29 cellular contexts compared by ENCODE assay signal in genomic region chr7:6188395-6188794, GRCh38.
"Had no signal": no experiment of that assay in that cellular context is flagged by ENCODE, and none has a peak within 500 bp of the region (broad histone marks: within the 10 kb centered on the region; RNA-seq: fewer than 3 reads in every experiment).

No MANE protein-coding gene starts in this region.

- H3K27me3 Mint-ChIP-seq: activated CD4-positive, alpha-beta memory T cell treated with anti-CD3 and anti-CD28 coated beads, Interleukin-2, amount 10 ng/mL, durations not matched to agents 7 days and 5 days; activated CD4-positive, alpha-beta T cell treated with anti-CD3 and anti-CD28 coated beads, Interleukin-2, amount 10 ng/mL, durations not matched to agents 7 days and 5 days; activated naive CD4-positive, alpha-beta T cell treated with anti-CD3 and anti-CD28 coated beads, Interleukin-2, amount 50 U/mL, for 24 hours; activated naive CD8-positive, alpha-beta T cell treated with anti-CD3 and anti-CD28 coated beads for 36 hours; activated naive CD8-positive, alpha-beta T cell treated with anti-CD3 and anti-CD28 coated beads, Interleukin-2, amount 50 U/mL, for 24 hours; activated T-cell treated with anti-CD3 and anti-CD28 coated beads, Interleukin-2, amount 50 U/mL, for 24 hours had no signal

- FAIRE-seq: colon, endometrium had no signal

- DNase-seq: activated CD4-positive, alpha-beta memory T cell treated with anti-CD3 and anti-CD28 coated beads, Interleukin-2, amount 10 ng/mL, durations not matched to agents 7 days and 5 days; activated CD4-positive, alpha-beta T cell treated with anti-CD3 and anti-CD28 coated beads for 1 hour; activated CD4-positive, alpha-beta T cell treated with anti-CD3 and anti-CD28 coated beads for 4 hours; activated CD4-positive, alpha-beta T cell treated with anti-CD3 and anti-CD28 coated beads, Interleukin-2, amount 10 ng/mL, durations not matched to agents 7 days and 5 days; activated CD4-positive, alpha-beta T cell treated with anti-CD3 and anti-CD28 coated beads, Interleukin-2, amount 50 U/mL, for 4 hours; activated CD4-positive, CD25-positive, alpha-beta regulatory T cell; activated CD8-positive, alpha-beta memory T cell treated with anti-CD3 and anti-CD28 coated beads, Interleukin-2, amount 50 U/mL, for 48 hours; activated effector memory CD4-positive, alpha-beta T cell treated with Interleukin-2 at 50 U/mL for 16 hours; activated gamma-delta T cell treated with Interleukin-2 at 50 U/mL for 16 hours; activated naive CD4-positive, alpha-beta T cell treated with Interleukin-2 at 50 U/mL for 16 hours; activated naive CD8-positive, alpha-beta T cell treated with anti-CD3 and anti-CD28 coated beads for 36 hours; activated naive CD8-positive, alpha-beta T cell treated with anti-CD3 and anti-CD28 coated beads, Interleukin-2, amount 50 U/mL, for 24 hours; activated T-cell treated with anti-CD3 and anti-CD28 coated beads for 4 hours; activated T-cell treated with anti-CD3 and anti-CD28 coated beads, Interleukin-2, amount 50 U/mL, for 24 hours; activated T-cell treated with anti-CD3 and anti-CD28 coated beads, Interleukin-2, amount 50 U/mL, for 72 hours; amygdala; aorta; body of pancreas; caudate nucleus; effector CD8-positive, alpha-beta T cell; esophagus squamous epithelium; foreskin melanocyte; T-helper 2 cell had no signal

- H3K9me3 Mint-ChIP-seq: activated CD4-positive, alpha-beta memory T cell treated with anti-CD3 and anti-CD28 coated beads, Interleukin-2, amount 10 ng/mL, durations not matched to agents 7 days and 5 days; activated CD4-positive, alpha-beta T cell treated with anti-CD3 and anti-CD28 coated beads, Interleukin-2, amount 10 ng/mL, durations not matched to agents 7 days and 5 days; activated naive CD4-positive, alpha-beta T cell treated with anti-CD3 and anti-CD28 coated beads, Interleukin-2, amount 50 U/mL, for 24 hours; activated naive CD8-positive, alpha-beta T cell treated with anti-CD3 and anti-CD28 coated beads for 36 hours; activated naive CD8-positive, alpha-beta T cell treated with anti-CD3 and anti-CD28 coated beads, Interleukin-2, amount 50 U/mL, for 24 hours; activated T-cell treated with anti-CD3 and anti-CD28 coated beads, Interleukin-2, amount 50 U/mL, for 24 hours; activated T-cell treated with anti-CD3 and anti-CD28 coated beads, Interleukin-2, amount 50 U/mL, for 72 hours had no signal

- H3K27ac Mint-ChIP-seq: activated CD4-positive, alpha-beta memory T cell treated with anti-CD3 and anti-CD28 coated beads, Interleukin-2, amount 10 ng/mL, durations not matched to agents 7 days and 5 days; activated CD4-positive, alpha-beta T cell treated with anti-CD3 and anti-CD28 coated beads, Interleukin-2, amount 10 ng/mL, durations not matched to agents 7 days and 5 days; activated naive CD4-positive, alpha-beta T cell treated with anti-CD3 and anti-CD28 coated beads, Interleukin-2, amount 50 U/mL, for 24 hours; activated naive CD8-positive, alpha-beta T cell treated with anti-CD3 and anti-CD28 coated beads for 36 hours; activated naive CD8-positive, alpha-beta T cell treated with anti-CD3 and anti-CD28 coated beads, Interleukin-2, amount 50 U/mL, for 24 hours; activated T-cell treated with anti-CD3 and anti-CD28 coated beads, Interleukin-2, amount 50 U/mL, for 24 hours; activated T-cell treated with anti-CD3 and anti-CD28 coated beads, Interleukin-2, amount 50 U/mL, for 72 hours had no signal

- H3K4me1 Mint-ChIP-seq: activated CD4-positive, alpha-beta memory T cell treated with anti-CD3 and anti-CD28 coated beads, Interleukin-2, amount 10 ng/mL, durations not matched to agents 7 days and 5 days; activated CD4-positive, alpha-beta T cell treated with anti-CD3 and anti-CD28 coated beads, Interleukin-2, amount 10 ng/mL, durations not matched to agents 7 days and 5 days; activated naive CD4-positive, alpha-beta T cell treated with anti-CD3 and anti-CD28 coated beads, Interleukin-2, amount 50 U/mL, for 24 hours; activated naive CD8-positive, alpha-beta T cell treated with anti-CD3 and anti-CD28 coated beads for 36 hours; activated naive CD8-positive, alpha-beta T cell treated with anti-CD3 and anti-CD28 coated beads, Interleukin-2, amount 50 U/mL, for 24 hours had no signal

- H3K9me3 ChIP-seq: adrenal gland, body of pancreas, esophagus squamous epithelium, gastroesophageal sphincter had no signal

- H3K36me3 Mint-ChIP-seq: activated naive CD8-positive, alpha-beta T cell treated with anti-CD3 and anti-CD28 coated beads for 36 hours had no signal

- H3K4me3 ChIP-seq: adrenal gland, body of pancreas, esophagus squamous epithelium, gastroesophageal sphincter had no signal

- H3K4me1 ChIP-seq: adrenal gland, body of pancreas, esophagus squamous epithelium, gastroesophageal sphincter had no signal

- H3K27me3 ChIP-seq: adrenal gland, body of pancreas, esophagus squamous epithelium, gastroesophageal sphincter had no signal

- H3K27ac ChIP-seq: adrenal gland, body of pancreas, epithelial cell of prostate, esophagus squamous epithelium, gastroesophageal sphincter had no signal

- H3K4me3 Mint-ChIP-seq: activated CD4-positive, alpha-beta memory T cell treated with anti-CD3 and anti-CD28 coated beads, Interleukin-2, amount 10 ng/mL, durations not matched to agents 7 days and 5 days; activated CD4-positive, alpha-beta T cell treated with anti-CD3 and anti-CD28 coated beads, Interleukin-2, amount 10 ng/mL, durations not matched to agents 7 days and 5 days; activated naive CD4-positive, alpha-beta T cell treated with anti-CD3 and anti-CD28 coated beads, Interleukin-2, amount 50 U/mL, for 24 hours; activated naive CD8-positive, alpha-beta T cell treated with anti-CD3 and anti-CD28 coated beads for 36 hours; activated naive CD8-positive, alpha-beta T cell treated with anti-CD3 and anti-CD28 coated beads, Interleukin-2, amount 50 U/mL, for 24 hours; activated T-cell treated with anti-CD3 and anti-CD28 coated beads, Interleukin-2, amount 50 U/mL, for 24 hours; activated T-cell treated with anti-CD3 and anti-CD28 coated beads, Interleukin-2, amount 50 U/mL, for 72 hours had no signal

- ATAC-seq: activated naive CD8-positive, alpha-beta T cell treated with anti-CD3 and anti-CD28 coated beads, Interleukin-2, amount 50 U/mL, for 24 hours; activated T-cell treated with anti-CD3 and anti-CD28 coated beads, Interleukin-2, amount 50 U/mL, for 72 hours; body of pancreas; gastroesophageal sphincter had no signal
